8 cellular contexts compared by ENCODE assay signal in the genomic region with DNA sequence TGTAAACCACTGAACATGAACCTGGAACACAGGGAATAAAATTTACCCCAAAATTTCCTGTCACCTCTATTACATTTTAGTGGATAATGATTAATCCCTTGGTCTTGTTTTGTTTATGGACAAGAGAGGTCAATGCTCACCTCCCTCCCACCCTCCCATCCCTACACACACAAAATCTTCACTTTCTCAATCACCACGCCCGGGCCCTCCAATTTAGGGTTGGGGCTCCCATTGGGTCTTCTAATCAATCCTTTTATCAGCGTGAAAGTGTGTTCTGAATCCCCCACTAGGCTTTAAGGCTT. TPM values are rescaled to one million over a fixed set of nuclear protein-coding genes. Genes with fewer than 3 reads are reported as not detected.
"Had no signal": no experiment of that assay in that cellular context is flagged by ENCODE, and none has a peak within 500 bp of the region (broad histone marks: within the 10 kb centered on the region; RNA-seq: fewer than 3 reads in every experiment).

No MANE protein-coding gene starts in this region.

- H3K36me3 Mint-ChIP-seq: IgD-negative memory B cell had no signal

- FAIRE-seq: H1, H54 had no signal

- DNase-seq: H9, HCEC 1CT, KBM-7 had no signal

- H3K4me3 Mint-ChIP-seq: GM23338, H9, IgD-negative memory B cell had no signal

- ATAC-seq: GM23338 had no signal

- H3K27ac Mint-ChIP-seq: GM23338, H9, IgD-negative memory B cell had no signal

- H3K9me3 Mint-ChIP-seq: GM23338, H9 had no signal

- H2AFZ ChIP-seq: GM23338 had no signal

- H3K27ac ChIP-seq: HL-60 had no signal

- H3K4me2 ChIP-seq: GM23338 had no signal

- H3K4me3 ChIP-seq: GM23338 had no signal

RNA-seq across cellular contexts. Expression of a gene that starts 23.1 kb away (rescaled TPM):
- polyA plus RNA-seq: IgD-negative memory B cell had no signal
